23 cellular contexts compared by ENCODE assay signal in the genomic region with DNA sequence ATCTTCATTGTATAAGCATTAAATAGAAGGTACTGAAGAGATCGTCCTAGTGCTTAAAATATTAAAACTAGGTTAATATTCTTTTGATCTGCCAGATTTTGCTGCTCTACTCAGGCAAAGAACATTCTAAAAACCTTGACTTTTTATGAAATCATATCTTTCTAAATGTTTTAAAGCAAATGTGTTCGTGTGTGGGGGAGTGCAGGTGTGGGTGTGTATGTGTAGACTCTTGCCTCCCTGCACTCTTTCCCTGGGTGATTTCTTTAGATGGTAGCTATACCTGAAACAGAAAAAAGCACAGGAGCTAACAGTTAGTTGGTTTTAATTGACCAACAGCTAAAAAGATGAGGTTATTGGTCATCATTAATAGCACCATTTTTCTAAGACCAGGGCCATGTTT. TPM values are rescaled to one million over a fixed set of nuclear protein-coding genes. Genes with fewer than 3 reads are reported as not detected.
"Had no signal": no experiment of that assay in that cellular context is flagged by ENCODE, and none has a peak within 500 bp of the region (broad histone marks: within the 10 kb centered on the region; RNA-seq: fewer than 3 reads in every experiment).

No MANE protein-coding gene starts in this region.

- H3K4me3 Mint-ChIP-seq: dendritic cell treated with granulocyte-macrophage colony-stimulating factor and Interleukin-4, amounts not matched to agents 40 ng/mL and 50 ng/mL, for 4 days; effector memory CD8-positive, alpha-beta T cell; endodermal cell had no signal

- H3K27ac Mint-ChIP-seq: dendritic cell treated with granulocyte-macrophage colony-stimulating factor and Interleukin-4, amounts not matched to agents 40 ng/mL and 50 ng/mL, for 4 days; effector memory CD8-positive, alpha-beta T cell; endodermal cell had no signal

- ATAC-seq: effector memory CD8-positive, alpha-beta T cell; esophagus mucosa; foreskin keratinocyte; gastrocnemius medialis; gastroesophageal sphincter; heart left ventricle; heart right ventricle had no signal

- H3K9me3 Mint-ChIP-seq: endodermal cell had no signal

- DNase-seq: colonic mucosa; cortex of kidney; dermis blood vessel endothelial cell; dorsolateral prefrontal cortex; effector CD4-positive, alpha-beta T cell; effector CD8-positive, alpha-beta T cell; effector memory CD4-positive, alpha-beta T cell; effector memory CD8-positive, alpha-beta T cell; endodermal cell; erythroblast; esophagus squamous epithelium; foreskin fibroblast; foreskin keratinocyte; foreskin melanocyte; gastrocnemius medialis; glutamatergic neuron; heart left ventricle; heart right ventricle had no signal

RNA-seq across cellular contexts. Expression of a gene that starts 5.7 kb away (rescaled TPM):
- polyA plus RNA-seq: endothelial cell of umbilical vein, fibroblast of lung, foreskin keratinocyte, heart left ventricle, heart right ventricle had no signal
